In the genomic region with DNA sequence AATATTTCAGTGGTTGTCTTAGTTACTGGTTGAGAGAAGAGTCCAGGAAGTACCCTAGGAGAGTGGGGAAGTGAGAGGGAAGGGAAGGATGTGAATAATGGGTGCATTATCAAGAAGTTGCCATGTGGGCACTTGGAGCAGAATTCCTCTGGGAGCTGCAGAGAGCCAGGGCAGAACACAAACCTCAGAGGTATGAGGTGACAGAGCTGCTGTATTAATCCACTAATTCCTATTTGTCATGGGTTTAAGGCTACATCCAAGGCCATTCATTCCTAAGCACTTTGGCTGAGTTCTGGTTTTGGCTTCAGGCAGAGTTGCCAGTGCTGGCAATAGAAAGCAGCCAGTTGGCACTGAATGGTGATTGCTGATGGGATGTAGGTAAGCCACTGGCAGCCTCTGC, we compare ENCODE assay signal across 32 cellular contexts. TPM values are rescaled to one million over a fixed set of nuclear protein-coding genes. Genes with fewer than 3 reads are reported as not detected.
DNase-seq lines count a peak whose midpoint lies in the region; ATAC-seq and TF ChIP-seq lines count a peak whose summit lies in the region.
"Had no signal": no experiment of that assay in that cellular context is flagged by ENCODE, and none has a peak within 500 bp of the region (broad histone marks: within the 10 kb centered on the region; RNA-seq: fewer than 3 reads in every experiment).

No MANE protein-coding gene starts in this region.

- RAD21 ChIA-PET in HCT116 (lab: Charles Lee; ENCODE audit: low non-redundant PET in 1 of 2, low total read pairs in 2 of 2, uncharacterized antibody in 2 of 2, unreplicated experiment in 2 of 2) = no interaction called here

- POLR2A ChIA-PET in HCT116 (lab: Charles Lee) = no interaction called here

- ATAC-seq in HCT116 (no peak), GM21447 (IDR thresholded peaks at IDR 0.05; ENCODE audit: unreplicated experiment) (no peak)
- no peak for ATAC-seq in activated naive CD8-positive, alpha-beta T cell treated with anti-CD3 and anti-CD28 coated beads, Interleukin-2, amount 50 U/mL, for 24 hours
- ATAC-seq: activated CD8-positive, alpha-beta memory T cell treated with anti-CD3 and anti-CD28 coated beads, Interleukin-2, amount 10 ng/mL, durations not matched to agents 7 days and 5 days; activated T-cell treated with anti-CD3 and anti-CD28 coated beads, Interleukin-2, amount 50 U/mL, for 4 hours; foreskin keratinocyte; GM23338; heart left ventricle; left ventricle myocardium superior; right cardiac atrium had no signal

- TF ChIP-seq RAD21 in HCT116 (IDR thresholded peaks at IDR 0.05; ENCODE audit: low read depth) = no peak

- no peak overlapping the region for H3K4me2 ChIP-seq in HCT116 (ENCODE audit: low read length)
- H3K4me2 ChIP-seq: GM23338, neural progenitor cell, SK-N-SH had no signal

- DNase-seq in AG10803 (ENCODE audit: low read depth) (peak; percentile 17), HCT116 (ENCODE audit: low read depth, low spot score) (no peak), RPMI7951 (ENCODE audit: low read depth) (peak; percentile 15), kidney tubule cell (ENCODE audit: low spot score) (peak; percentile 6), right atrium auricular region (ENCODE audit: low spot score) (no peak)
- DNase-seq in activated naive CD4-positive, alpha-beta T cell (lab: John Stamatoyannopoulos, UW) = no peak
- no peak for DNase-seq in activated naive CD8-positive, alpha-beta T cell treated with anti-CD3 and anti-CD28 coated beads, Interleukin-2, amount 50 U/mL, for 24 hours
- DNase-seq: activated CD8-positive, alpha-beta memory T cell treated with anti-CD3 and anti-CD28 coated beads, Interleukin-2, amount 10 ng/mL, durations not matched to agents 7 days and 5 days; activated gamma-delta T cell treated with Interleukin-2 at 50 U/mL for 16 hours; activated T-cell treated with anti-CD3 and anti-CD28 coated beads, Interleukin-2, amount 50 U/mL, for 4 hours; CD8-positive, alpha-beta memory T cell; central memory CD4-positive, alpha-beta T cell; cortex of kidney; foreskin keratinocyte; heart left ventricle; islet precursor cell; KBM-7; left ventricle myocardium superior; mesendoderm; NCI-H146; NCI-H226; right cardiac atrium; SK-N-SH; stimulated activated CD4-positive, alpha-beta T cell treated with anti-CD3 and anti-CD28 coated beads, Interleukin-2, amount 100 ng/mL, for 24 hours; stimulated activated CD8-positive, alpha-beta memory T cell treated with anti-CD3 and anti-CD28 coated beads, Interleukin-4, amount 100 ng/mL, for 48 hours; testis had no signal

- peaks cover 10% of the 10 kb centered on the region for H3K36me3 Mint-ChIP-seq in activated naive CD8-positive, alpha-beta T cell treated with anti-CD3 and anti-CD28 coated beads, Interleukin-2, amount 50 U/mL, for 24 hours (ENCODE audit: low read depth)
- H3K36me3 Mint-ChIP-seq: neural progenitor cell had no signal

- H3K9me3 ChIP-seq in HCT116 (ENCODE audit: control insufficient read depth in 1 of 2, insufficient read depth in 1 of 2, low read depth in 1 of 2, low read length in 2 of 2) (no peaks in the 10 kb centered on the region), right atrium auricular region (peaks cover 0 to 19% of the 10 kb centered on the region in 2 donors)
- H3K9me3 ChIP-seq: SK-N-SH, testis had no signal

- H3K36me3 ChIP-seq in HCT116 (ENCODE audit: control insufficient read depth in 1 of 2, insufficient read depth in 2 of 2, low read length in 2 of 2) (no peaks in the 10 kb centered on the region), right atrium auricular region (no peaks in the 10 kb centered on the region)
- H3K36me3 ChIP-seq: esophagus muscularis mucosa, heart left ventricle, neural progenitor cell had no signal

- H3K9me3 Mint-ChIP-seq in activated naive CD8-positive, alpha-beta T cell treated with anti-CD3 and anti-CD28 coated beads, Interleukin-2, amount 50 U/mL, for 24 hours = peaks cover 20% of the 10 kb centered on the region

- peak overlapping the region; percentile 83 for H2AFZ ChIP-seq in HCT116 (ENCODE audit: low read depth, low read length, poor library complexity, severe bottlenecking)
- H2AFZ ChIP-seq: GM23338, neural progenitor cell had no signal

- H3K27me3 Mint-ChIP-seq in activated naive CD8-positive, alpha-beta T cell treated with anti-CD3 and anti-CD28 coated beads, Interleukin-2, amount 50 U/mL, for 24 hours = no peaks in the 10 kb centered on the region
- H3K27me3 Mint-ChIP-seq: activated CD8-positive, alpha-beta memory T cell treated with anti-CD3 and anti-CD28 coated beads, Interleukin-2, amount 10 ng/mL, durations not matched to agents 7 days and 5 days had no signal

- CTCF ChIA-PET in HCT116 (lab: Charles Lee) = no interaction called here

- TF ChIP-seq CTCF in AG10803 (conservative IDR thresholded peaks at IDR 0.05; ENCODE audit: low read length) (no peak), HCT116 (IDR thresholded peaks at IDR 0.05 in 2 of 3, conservative IDR thresholded peaks at IDR 0.05 in 1 of 3; ENCODE audit: borderline replicate concordance in 1 of 3, insufficient read depth in 1 of 3, low read depth in 2 of 3, low read length in 2 of 3) (no peak), right atrium auricular region (IDR thresholded peaks at IDR 0.05) (no peak)

- H3K4me3 ChIP-seq in AG10803 (ENCODE audit: low read length) = no peak overlapping the region
- H3K4me3 ChIP-seq in HCT116 (replicated peaks in 1 of 2; ENCODE audit: low read depth in 1 of 2, low read length in 2 of 2) = no peak overlapping the region
- no peak overlapping the region for H3K4me3 ChIP-seq in right atrium auricular region
- H3K4me3 ChIP-seq: esophagus muscularis mucosa, GM23338, heart left ventricle, neural progenitor cell, testis had no signal

- no peak for TF ChIP-seq POLR2A in HCT116 (IDR thresholded peaks at IDR 0.05; ENCODE audit: borderline replicate concordance, extremely low read depth, insufficient read depth, insufficient read length)

- H3K27ac ChIP-seq in HCT116 (ENCODE audit: low read depth, low read length) = no peak overlapping the region
- H3K27ac ChIP-seq in right atrium auricular region = no peak overlapping the region
- H3K27ac ChIP-seq: esophagus muscularis mucosa, foreskin keratinocyte, heart left ventricle, neural progenitor cell, testis had no signal

- intact Hi-C loops in HCT116 (cut with micrococcal nuclease) = no loop called here

- H3K27ac Mint-ChIP-seq in activated naive CD8-positive, alpha-beta T cell treated with anti-CD3 and anti-CD28 coated beads, Interleukin-2, amount 50 U/mL, for 24 hours = no peak overlapping the region
- H3K27ac Mint-ChIP-seq: activated CD8-positive, alpha-beta memory T cell treated with anti-CD3 and anti-CD28 coated beads, Interleukin-2, amount 10 ng/mL, durations not matched to agents 7 days and 5 days; B cell; CD8-positive, alpha-beta memory T cell; GM23338; neural progenitor cell; stimulated activated naive CD8-positive, alpha-beta T cell treated with anti-CD3 and anti-CD28 coated beads, Interleukin-15, Interleukin-2, amounts not matched to agents 100 ng/mL and 50 ng/mL, for 24 hours had no signal

- H3K9ac ChIP-seq in HCT116 (ENCODE audit: low read length) = no peak overlapping the region
- H3K9ac ChIP-seq: neural progenitor cell, SK-N-SH had no signal

- no peak overlapping the region for H3K4me3 Mint-ChIP-seq in activated naive CD8-positive, alpha-beta T cell treated with anti-CD3 and anti-CD28 coated beads, Interleukin-2, amount 50 U/mL, for 24 hours
- H3K4me3 Mint-ChIP-seq: activated CD8-positive, alpha-beta memory T cell treated with anti-CD3 and anti-CD28 coated beads, Interleukin-2, amount 10 ng/mL, durations not matched to agents 7 days and 5 days; activated T-cell treated with anti-CD3 and anti-CD28 coated beads, Interleukin-2, amount 50 U/mL, for 4 hours; B cell; CD8-positive, alpha-beta memory T cell; GM23338; neural progenitor cell; stimulated activated naive CD8-positive, alpha-beta T cell treated with anti-CD3 and anti-CD28 coated beads, Interleukin-15, Interleukin-2, amounts not matched to agents 100 ng/mL and 50 ng/mL, for 24 hours had no signal

- H3K9me2 ChIP-seq in HCT116 (ENCODE audit: insufficient read depth) = no peaks in the 10 kb centered on the region
- H3K9me2 ChIP-seq: SK-N-SH had no signal

- H3K27me3 ChIP-seq in HCT116 (ENCODE audit: insufficient read depth, low read length) (no peaks in the 10 kb centered on the region), right atrium auricular region (no peaks in the 10 kb centered on the region)
- H3K27me3 ChIP-seq: esophagus muscularis mucosa, foreskin keratinocyte, heart left ventricle, neural progenitor cell, testis had no signal

- BruUV-seq in HCT116 (replicated peaks; lab: Mats Ljungman, UMichigan) = no TSS peak

- no peaks in the 10 kb centered on the region for H3K79me2 ChIP-seq in HCT116 (ENCODE audit: insufficient read depth, low read length)

- H3K4me1 ChIP-seq in HCT116 (ENCODE audit: control insufficient read depth in 1 of 2, insufficient read depth in 2 of 2, low read length in 2 of 2) (peaks cover 13 to 29% of the 10 kb centered on the region in 2 experiments), right atrium auricular region (no peaks in the 10 kb centered on the region)
- H3K4me1 ChIP-seq: esophagus muscularis mucosa, foreskin keratinocyte, heart left ventricle, neural progenitor cell, testis had no signal

- no peaks in the 10 kb centered on the region for H3K4me1 Mint-ChIP-seq in activated naive CD8-positive, alpha-beta T cell treated with anti-CD3 and anti-CD28 coated beads, Interleukin-2, amount 50 U/mL, for 24 hours
- H3K4me1 Mint-ChIP-seq: activated CD8-positive, alpha-beta memory T cell treated with anti-CD3 and anti-CD28 coated beads, Interleukin-2, amount 10 ng/mL, durations not matched to agents 7 days and 5 days; B cell; CD8-positive, alpha-beta memory T cell; GM23338 had no signal

- H4K20me1 ChIP-seq in HCT116 (ENCODE audit: insufficient read depth) = no peaks in the 10 kb centered on the region

TF ChIP-seq in HCT116, 20 proteins besides CTCF, POLR2A, EP300 and RAD21 (continues in another document):
- TF ChIP-seq EZH2 (IDR thresholded peaks at IDR 0.05) (no peak), EZH2phosphoT487 (IDR thresholded peaks at IDR 0.05; ENCODE audit: borderline replicate concordance) (no peak), SP1 (IDR thresholded peaks at IDR 0.05; ENCODE audit: low read depth) (no peak), POLR2AphosphoS5 (IDR thresholded peaks at IDR 0.05; ENCODE audit: low read depth, low read length) (no peak), EGR1 (IDR thresholded peaks at IDR 0.05; ENCODE audit: low read depth) (no peak)

RNA-seq across cellular contexts. Expression of a gene that starts 29.1 kb away (rescaled TPM):
- total RNA-seq in HCT116 (2021; ENCODE audit: unreplicated experiment) (161 TPM), right atrium auricular region (100 to 1,000 TPM; 244 to 274 TPM)
- polyA plus RNA-seq in HCT116 (2012) = 201 and 229 TPM in 2 replicates
- total RNA-seq in RPMI7951 (2014; rRNA removed; shearing (Covaris generic)) = 323 and 341 TPM in 2 replicates

RNA-seq across cellular contexts. Expression of a gene that starts 56.8 kb away (rescaled TPM):
- total RNA-seq in HCT116 (2021; ENCODE audit: unreplicated experiment) (0.59 TPM), right atrium auricular region (under 1 TPM in 1 of 2 donors, not detected in 1; 0.41 TPM)
- polyA plus RNA-seq in HCT116 (2012) = 0.30 and 0.69 TPM in 2 replicates
- 0.24 TPM in 1 of 2 replicates, not detected in the other for total RNA-seq in RPMI7951 (2014; rRNA removed; shearing (Covaris generic))
- total RNA-seq: foreskin keratinocyte, GM23338, left ventricle myocardium superior had no signal
- polyA plus RNA-seq: CD8-positive, alpha-beta memory T cell; foreskin keratinocyte; GM23338; heart left ventricle; SK-N-SH had no signal

Comparison
In these comparisons a context has a peak if more than half of its experiments do, and no peak if none do; other contexts are left out.
1. DNase-seq: peak in AG10803 (single experiment), RPMI7951 (single experiment) and kidney tubule cell (single experiment); none in HCT116 (single experiment), activated naive CD4-positive, alpha-beta T cell (0 of 4), activated naive CD8-positive, alpha-beta T cell treated with anti-CD3 and anti-CD28 coated beads, Interleukin-2, amount 50 U/mL, for 24 hours (single experiment) and right atrium auricular region (single experiment).